Comparison of ENCODE assay signal across 24 cellular contexts in the genomic region with DNA sequence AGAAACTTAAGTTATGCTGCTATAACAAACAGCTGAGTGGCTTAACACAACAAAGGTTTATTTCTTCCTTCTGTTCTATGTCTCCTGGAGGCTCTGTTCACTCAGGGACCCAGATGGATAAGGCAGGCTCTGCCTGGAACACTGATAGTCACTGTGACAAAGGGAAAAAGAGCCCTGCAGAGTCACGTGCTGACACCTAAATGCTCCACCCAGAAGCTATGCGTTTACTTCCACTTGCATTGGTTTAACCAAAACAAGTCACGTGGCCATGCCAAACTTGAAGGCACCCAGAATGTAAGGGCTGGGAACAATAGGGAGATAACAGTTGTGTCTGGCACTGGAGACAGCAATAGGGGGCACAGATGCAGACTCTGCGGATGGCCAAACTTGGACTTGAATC. TPM values are rescaled to one million over a fixed set of nuclear protein-coding genes. Genes with fewer than 3 reads are reported as not detected.
DNase-seq lines count a peak whose midpoint lies in the region; ATAC-seq, FAIRE-seq and TF ChIP-seq lines count a peak whose summit lies in the region.
"Had no signal": no experiment of that assay in that cellular context is flagged by ENCODE, and none has a peak within 500 bp of the region (broad histone marks: within the 10 kb centered on the region; RNA-seq: fewer than 3 reads in every experiment).

No MANE protein-coding gene starts in this region.

- intact Hi-C loops in IMR-90 (cut with micrococcal nuclease) (no loop called here), left colon (cut with DNase I, micrococcal nuclease) (no loop called here), PC-9 (cut with micrococcal nuclease; ENCODE audit: unreplicated experiment) (no loop called here)

- H3K9me3 ChIP-seq in IMR-90 (ENCODE audit: control insufficient read depth, insufficient read depth, low read length) (no peaks in the 10 kb centered on the region), PC-9 (ENCODE audit: insufficient read depth, low read depth) (no peaks in the 10 kb centered on the region)
- H3K9me3 ChIP-seq: BLaER1, SJSA1 had no signal

- in situ Hi-C loops in IMR-90 (cut with MboI; ENCODE audit: low sequenced_read_pairs): no loop called here

- H2BK5ac ChIP-seq in IMR-90 (ENCODE audit: low read depth, low read length, poor library complexity, severe bottlenecking): no peak overlapping the region

- H3K14ac ChIP-seq in IMR-90 (replicated peaks; ENCODE audit: low read depth, low read length): no peak overlapping the region

- H3K27ac ChIP-seq in IMR-90 (ENCODE audit: insufficient read depth, low read length) (no peak overlapping the region), PC-9 (no peak overlapping the region)
- H3K27ac ChIP-seq: BLaER1, SJSA1 had no signal

- no peak overlapping the region for H4K91ac ChIP-seq in IMR-90 (ENCODE audit: insufficient read depth, low read depth, low read length)

- H3K79me1 ChIP-seq in IMR-90 (ENCODE audit: low read depth in 1 of 2, low read length in 2 of 2): no peaks in the 10 kb centered on the region

- H2BK120ac ChIP-seq in IMR-90 (ENCODE audit: low read depth, low read length): no peak overlapping the region

- no peak overlapping the region for H4K5ac ChIP-seq in IMR-90 (ENCODE audit: low read depth, low read length)

- H2AK9ac ChIP-seq in IMR-90 (replicated peaks; ENCODE audit: low read depth, low read length, poor library complexity): no peak overlapping the region

- BruUV-seq in IMR-90 (replicated peaks; lab: Mats Ljungman, UMichigan): no TSS peak
- BruUV-seq in PC-9 (replicated peaks; lab: Mats Ljungman, UMichigan): no TSS peak

- H2BK15ac ChIP-seq in IMR-90 (ENCODE audit: low read depth, low read length): no peak overlapping the region

- H2AK5ac ChIP-seq in IMR-90 (ENCODE audit: low read depth, low read length): no peak overlapping the region

- no peaks in the 10 kb centered on the region for H3F3A ChIP-seq in PC-9 (ENCODE audit: insufficient read depth, low read depth)

- TF ChIP-seq RAD21 in IMR-90 (IDR thresholded peaks at IDR 0.05; ENCODE audit: low read length): no peak

- no peak overlapping the region for H3K9ac ChIP-seq in IMR-90 (ENCODE audit: low read depth, low read length)
- H3K9ac ChIP-seq: BLaER1 had no signal

- H3K4me1 ChIP-seq in IMR-90 (ENCODE audit: control insufficient read depth, insufficient read depth, low read length): no peaks in the 10 kb centered on the region
- no peaks in the 10 kb centered on the region for H3K4me1 ChIP-seq in PC-9 (replicated peaks; ENCODE audit: insufficient read depth)
- H3K4me1 ChIP-seq: SJSA1 had no signal

- no peak overlapping the region for H3K56ac ChIP-seq in IMR-90 (ENCODE audit: extremely low read depth, insufficient read depth, low read length)

- H3K79me2 ChIP-seq in PC-9 (ENCODE audit: low read depth): no peaks in the 10 kb centered on the region

- dilution Hi-C loops in IMR-90 (cut with HindIII; ENCODE audit: low sequenced_read_pairs, unreplicated experiment): no loop called here

- no peaks in the 10 kb centered on the region for H3K9me1 ChIP-seq in IMR-90 (ENCODE audit: insufficient read depth, low read length)

- H2AFZ ChIP-seq in IMR-90 (replicated peaks; ENCODE audit: low read length, poor library complexity) (no peak overlapping the region), PC-9 (no peak overlapping the region)

- ATAC-seq in IMR-90 (ENCODE audit: low read depth) (no peak), left colon (peak; percentile 68), HG02840 (IDR thresholded peaks at IDR 0.05; ENCODE audit: low FRiP score, unreplicated experiment) (no peak), SK-N-SH treated with all-trans-retinoic acid at 6 μM for 48 hours (no peak)
- ATAC-seq: HCT116, Right ventricle myocardium inferior had no signal

- H3K4ac ChIP-seq in IMR-90 (ENCODE audit: low read depth, low read length): no peak overlapping the region

- no peak overlapping the region for H3K18ac ChIP-seq in IMR-90 (ENCODE audit: low read depth, low read length)

- FAIRE-seq in urothelium cell line (lab: Jason Lieb, UNC): peak; percentile 55

- no peaks in the 10 kb centered on the region for H3K9me2 ChIP-seq in PC-9 (ENCODE audit: insufficient read depth)

- POLR2A ChIA-PET in IMR-90 (lab: Charles Lee; ENCODE audit: unreplicated experiment) (no interaction called here), PC-9 (lab: Charles Lee; ENCODE audit: unreplicated experiment) (interaction anchor here (0.5 kb wide), 1 partner anchor 760 kb away, joined by 3 read pairs; no protein-coding TSS in a partner anchor)

- H4K8ac ChIP-seq in IMR-90 (ENCODE audit: low read depth in 2 of 2, low read length in 2 of 2): no peak overlapping the region

- WGBS in IMR-90 (ENCODE audit: extremely low coverage in 2 of 2, insufficient read length in 1 of 2), 2 experiments: no CpG with 5 or more reads among the region's 4 CpGs

- DNase-seq in IMR-90: no peak
- peak; percentile 7 for DNase-seq in NCI-H2171 treated with DMSO at 0.1 percent for 48 hours (lab: John Stamatoyannopoulos, UW)
- DNase-seq in left colon: no peak
- no peak for DNase-seq in urothelium cell line (ENCODE audit: low spot score)
- DNase-seq in PC-9: no peak
- DNase-seq: ACHN, COR-L47, DMS79, GOT3, KBM-7, MM.1S, NCI-H1048, NCI-H1417 treated with DMSO at 0.1 percent for 48 hours, NCI-H1930, NCI-H345, NCI-H524 had no signal

- TF ChIP-seq POLR2A in IMR-90 (IDR thresholded peaks at IDR 0.05; ENCODE audit: low read depth, low read length): no peak

- H4K20me1 ChIP-seq in IMR-90 (ENCODE audit: insufficient read depth, low read length) (no peaks in the 10 kb centered on the region), PC-9 (ENCODE audit: insufficient read depth) (no peaks in the 10 kb centered on the region)
- H4K20me1 ChIP-seq: BLaER1 had no signal

- H3K4me2 ChIP-seq in IMR-90 (ENCODE audit: low read depth, low read length) (no peak overlapping the region), PC-9 (no peak overlapping the region)
- H3K4me2 ChIP-seq: BLaER1 had no signal

- CTCF ChIA-PET in IMR-90 (lab: Yijun Ruan, JAX): interaction anchor here (1.0 kb wide), 1 partner anchor 9 kb away, joined by 4 read pairs; no protein-coding TSS in a partner anchor
- CTCF ChIA-PET in PC-9 (lab: Charles Lee): interaction anchor here (0.7 kb wide), 1 partner anchor 1076 kb away, joined by 3 read pairs; no protein-coding TSS in a partner anchor

- no peak overlapping the region for H2BK20ac ChIP-seq in IMR-90 (ENCODE audit: low read depth, low read length)

- H3K36me3 ChIP-seq in IMR-90 (ENCODE audit: control insufficient read depth, insufficient read depth, low read length): no peaks in the 10 kb centered on the region
- H3K36me3 ChIP-seq in PC-9 (ENCODE audit: low read depth): no peaks in the 10 kb centered on the region
- H3K36me3 ChIP-seq: BLaER1, SJSA1 had no signal

- H3K27me3 ChIP-seq in IMR-90 (ENCODE audit: control insufficient read depth, insufficient read depth, low read length): no peaks in the 10 kb centered on the region
- H3K27me3 ChIP-seq in PC-9 (ENCODE audit: insufficient read depth, low read depth): peaks cover 65% of the 10 kb centered on the region
- H3K27me3 ChIP-seq: BLaER1 had no signal

- TF ChIP-seq CTCF in IMR-90 (conservative IDR thresholded peaks at IDR 0.05; ENCODE audit: low read depth, low read length) (no peak), PC-9 (conservative IDR thresholded peaks at IDR 0.05) (no peak)

- no peak overlapping the region for H3K23ac ChIP-seq in IMR-90 (ENCODE audit: low read depth, low read length)

- H3K4me3 ChIP-seq in IMR-90 (ENCODE audit: insufficient read depth, low read depth, low read length): no peak overlapping the region
- no peak overlapping the region for H3K4me3 ChIP-seq in PC-9
- H3K4me3 ChIP-seq: BLaER1, SJSA1 had no signal

TF ChIP-seq in IMR-90, 13 proteins besides CTCF, POLR2A, EP300 and RAD21 (continues in another document):
- TF ChIP-seq USF2 (IDR thresholded peaks at IDR 0.05; ENCODE audit: low read depth, low read length): 0 out of 2 replicates have a peak, but pooled peaks have one; percentile 16

TF ChIP-seq in SK-N-SH treated with all-trans-retinoic acid at 6 μM for 48 hours, 23 proteins besides CTCF, POLR2A, EP300 and RAD21 (continues in another document):
- TF ChIP-seq OSR1 (CRISPR knock-in tag; IDR thresholded peaks at IDR 0.05): no peak
- no peak for TF ChIP-seq SNAI2 (CRISPR knock-in tag; IDR thresholded peaks at IDR 0.05)
- no peak for TF ChIP-seq RARB (CRISPR knock-in tag; IDR thresholded peaks at IDR 0.05)
- no peak for TF ChIP-seq TCF4 (CRISPR knock-in tag; IDR thresholded peaks at IDR 0.05; ENCODE audit: borderline replicate concordance)
- no peak for TF ChIP-seq ESRRG (CRISPR knock-in tag; IDR thresholded peaks at IDR 0.05)

RNA-seq across cellular contexts. Expression of gene MS4A15, which starts 3.4 kb away (rescaled TPM):
- total RNA-seq in IMR-90 (2012; rRNA removed) (not detected in 2 replicates), left colon (not detected), PC-9 (2021) (not detected in 2 replicates)
- polyA plus RNA-seq in IMR-90 (2012; rRNA removed): not detected in 2 replicates
- not detected in 2 replicates for polyA plus RNA-seq in IMR-90 (2012; cell fraction: cytosol; rRNA removed)
- not detected in 2 replicates for polyA plus RNA-seq in IMR-90 (2012; cell fraction: nucleus; rRNA removed; ENCODE audit: low replicate concordance)
- total RNA-seq: CD4-positive, alpha-beta T cell; OCI-LY7; Right ventricle myocardium inferior; SJSA1 had no signal

RNA-seq across cellular contexts. Expression of gene MS4A18, which starts 28.8 kb away (rescaled TPM):
- not detected in 2 replicates for total RNA-seq in IMR-90 (2012; rRNA removed)
- polyA plus RNA-seq in IMR-90 (2012; rRNA removed): not detected in 2 replicates
- not detected in 2 replicates for polyA plus RNA-seq in IMR-90 (2012; cell fraction: cytosol; rRNA removed)
- not detected in 2 replicates for polyA plus RNA-seq in IMR-90 (2012; cell fraction: nucleus; rRNA removed; ENCODE audit: low replicate concordance)
- total RNA-seq in left colon: not detected
- not detected in 2 replicates for total RNA-seq in PC-9 (2021)
- total RNA-seq: CD4-positive, alpha-beta T cell; OCI-LY7; Right ventricle myocardium inferior; SJSA1 had no signal

RNA-seq across cellular contexts. Expression of gene MS4A10, which starts 31.8 kb away (rescaled TPM):
- total RNA-seq in IMR-90 (2012; rRNA removed): not detected in 2 replicates
- polyA plus RNA-seq in IMR-90 (2012; rRNA removed): not detected in 2 replicates
- not detected in 2 replicates for polyA plus RNA-seq in IMR-90 (2012; cell fraction: cytosol; rRNA removed)
- not detected in 2 replicates for polyA plus RNA-seq in IMR-90 (2012; cell fraction: nucleus; rRNA removed; ENCODE audit: low replicate concordance)
- 1 to 10 TPM in 1 of 2 donors, under 1 TPM in 1; 0.12 to 1.1 TPM for total RNA-seq in left colon
- total RNA-seq in PC-9 (2021): not detected in 2 replicates
- total RNA-seq: CD4-positive, alpha-beta T cell; OCI-LY7; Right ventricle myocardium inferior; SJSA1 had no signal

RNA-seq across cellular contexts. Expression of gene MS4A8, which starts 53.9 kb away (rescaled TPM):
- total RNA-seq in IMR-90 (2012; rRNA removed) (not detected in 2 replicates), left colon (10 to 100 TPM; 25.0 to 51.0 TPM), PC-9 (2021) (not detected in 2 replicates)
- polyA plus RNA-seq in IMR-90 (2012; rRNA removed): not detected in 2 replicates
- not detected in 2 replicates for polyA plus RNA-seq in IMR-90 (2012; cell fraction: cytosol; rRNA removed)
- polyA plus RNA-seq in IMR-90 (2012; cell fraction: nucleus; rRNA removed; ENCODE audit: low replicate concordance): not detected in 2 replicates
- total RNA-seq: CD4-positive, alpha-beta T cell; OCI-LY7; Right ventricle myocardium inferior; SJSA1 had no signal
